Comparison of ENCODE assay signal across 10 cellular contexts in genomic region chr17:32627233-32628008, GRCh38.
DNase-seq lines count a peak whose midpoint lies in the region; ATAC-seq, FAIRE-seq and TF ChIP-seq lines count a peak whose summit lies in the region.
"Had no signal": no experiment of that assay in that cellular context is flagged by ENCODE, and none has a peak within 500 bp of the region (broad histone marks: within the 10 kb centered on the region; RNA-seq: fewer than 3 reads in every experiment).

No MANE protein-coding gene starts in this region.

- H3K9me3 ChIP-seq in K562 (replicated peaks; ENCODE audit: control insufficient read depth, insufficient read depth, low read depth, low read length) = no peaks in the 10 kb centered on the region
- H3K9me3 ChIP-seq in colonic mucosa = no peaks in the 10 kb centered on the region

- intact Hi-C loops in K562 (cut with micrococcal nuclease) (no loop called here), colonic mucosa (cut with DNase I) (no loop called here)

- BruUV-seq in K562 (replicated peaks; lab: Mats Ljungman, UMichigan) = no TSS peak

- H4K20me1 ChIP-seq in K562 (replicated peaks; ENCODE audit: control insufficient read depth, insufficient read depth, low read length) = no peaks in the 10 kb centered on the region

- no peak for TF ChIP-seq CTCF in K562 (IDR thresholded peaks at IDR 0.05 in 2 of 3, conservative IDR thresholded peaks at IDR 0.05 in 1 of 3; ENCODE audit: insufficient read depth in 2 of 3, low read depth in 1 of 3, low read length in 3 of 3)
- TF ChIP-seq CTCF in colonic mucosa (IDR thresholded peaks at IDR 0.05) = no peak

- H3K36me3 ChIP-seq in K562 (ENCODE audit: control insufficient read depth, insufficient read depth, low read length) (no peaks in the 10 kb centered on the region), colonic mucosa (no peaks in the 10 kb centered on the region)

- no peak overlapping the region for H3K4me3 ChIP-seq in K562
- H3K4me3 ChIP-seq in colonic mucosa = no peak overlapping the region

- H3K9ac ChIP-seq in K562 (ENCODE audit: insufficient read depth in 1 of 2, low read depth in 2 of 2, low read length in 2 of 2) (no peak overlapping the region), colonic mucosa (ENCODE audit: low read depth in 2 of 2, low read length in 2 of 2) (no peak overlapping the region)

- CTCF ChIA-PET in K562 (lab: Yijun Ruan, JAX; ENCODE audit: low intra/inter-chr PET ratio) = no interaction called here

- H3K27me3 ChIP-seq in K562 (ENCODE audit: control insufficient read depth in 2 of 2, insufficient read depth in 2 of 2, low read length in 2 of 2) (no peaks in the 10 kb centered on the region), colonic mucosa (no peaks in the 10 kb centered on the region)

- H3K79me2 ChIP-seq in K562 (ENCODE audit: control insufficient read depth, insufficient read depth, low read length) = no peaks in the 10 kb centered on the region

- no peak for TF ChIP-seq EP300 in K562 (IDR thresholded peaks at IDR 0.05; ENCODE audit: low read length)

- 78% methylated on average over 15 of the region's 15 CpGs for WGBS in K562 (ENCODE audit: insufficient coverage, low coverage, missing lambda C conversion rate)

- FAIRE-seq in K562 (lab: Jason Lieb, UNC) = no peak
- FAIRE-seq: endometrium had no signal

- H3K9me1 ChIP-seq in K562 (ENCODE audit: control insufficient read depth, insufficient read depth, low read length) = no peaks in the 10 kb centered on the region

- peak; percentile 74 for DNase-seq in DMS153 (lab: John Stamatoyannopoulos, UW)
- DNase-seq in NCI-H2029 (lab: John Stamatoyannopoulos, UW) = peak; percentile 58
- DNase-seq in K562 (ENCODE audit: extremely low read depth in 1 of 4, low spot score in 3 of 4) = no peak
- peak; percentile 69 for DNase-seq in left kidney (ENCODE audit: low read depth, low spot score)
- no peak for DNase-seq in AML-193 (lab: John Stamatoyannopoulos, UW)
- DNase-seq in activated naive CD4-positive, alpha-beta T cell (lab: John Stamatoyannopoulos, UW) = no peak
- no peak for DNase-seq in colonic mucosa
- DNase-seq in LoVo (ENCODE audit: low spot score) = no peak

- H3K4me1 ChIP-seq in K562 (replicated peaks in 1 of 2; ENCODE audit: control insufficient read depth in 2 of 2, insufficient read depth in 2 of 2, low read length in 2 of 2) (peaks cover 0 to 4% of the 10 kb centered on the region in 2 experiments; a peak in 2 of 5 replicates), colonic mucosa (no peaks in the 10 kb centered on the region)

- no peak overlapping the region for H2AFZ ChIP-seq in K562 (ENCODE audit: low read depth, low read length)

- H3K27ac ChIP-seq in K562 (ENCODE audit: extremely low read depth, low read depth, low read length) (no peak overlapping the region), colonic mucosa (no peak overlapping the region)

- in situ Hi-C loops in K562 (cut with MboI) = no loop called here

- no peak for TF ChIP-seq POLR2A in K562 (conservative IDR thresholded peaks at IDR 0.05)

- POLR2A ChIA-PET in K562 (lab: Yijun Ruan, JAX) = interaction anchor here (0.6 to 1.7 kb wide), 2 partner anchors 9 to 212 kb away, joined by 4 to 5 read pairs; no protein-coding TSS in a partner anchor

- TF ChIP-seq RAD21 in K562 (CRISPR knock-in tag; conservative IDR thresholded peaks at IDR 0.05 in 1 of 2, IDR thresholded peaks at IDR 0.05 in 1 of 2) = no peak

- no peak overlapping the region for H3K4me2 ChIP-seq in K562 (ENCODE audit: insufficient read depth, low read length)

- ATAC-seq in K562 = no peak
- ATAC-seq: CD8-positive, alpha-beta T cell had no signal

TF ChIP-seq in K562, 482 proteins besides CTCF, POLR2A, EP300 and RAD21:
- peak; percentile 73 for TF ChIP-seq RFX1 (IDR thresholded peaks at IDR 0.05)
- TF ChIP-seq RHOXF2B (CRISPR knock-in tag; conservative IDR thresholded peaks at IDR 0.05) = no peak

Comparison
In these comparisons a context has a peak if more than half of its experiments do, and no peak if none do; other contexts are left out.
1. DNase-seq: peak in DMS153 (single experiment), NCI-H2029 (single experiment) and left kidney (single experiment); none in K562 (0 of 4), AML-193 (0 of 2), activated naive CD4-positive, alpha-beta T cell (0 of 4), colonic mucosa (single experiment) and LoVo (single experiment).